In genomic region chr10:75401569-75402485, GRCh38 we compare ENCODE assay signal across 8 cellular contexts. TPM values are rescaled to one million over a fixed set of nuclear protein-coding genes. Genes with fewer than 3 reads are reported as not detected.
DNase-seq lines count a peak whose midpoint lies in the region; ATAC-seq and TF ChIP-seq lines count a peak whose summit lies in the region.

Gene ZNF503 (minus strand): TSS chr10:75401764. CDS start chr10:75401419, 345 bp downstream.

- H3K36me3 Mint-ChIP-seq in MCF 10A (ENCODE audit: insufficient read depth, unreplicated experiment) = peaks cover 15% of the 10 kb centered on the region

- H3K4me1 Mint-ChIP-seq in MCF 10A (ENCODE audit: insufficient read depth, unreplicated experiment) = peaks cover 5% of the 10 kb centered on the region

- no TSS peak for BruUV-seq in MCF 10A (replicated peaks; lab: Mats Ljungman, UMichigan)

- peak within 1 kb of the TSS; percentile 78 for H3K9ac ChIP-seq in KMS-11

- peak within 1 kb of the TSS; percentile 85 for H3K27ac ChIP-seq in KMS-11
- no peak within 1 kb of the TSS for H3K27ac ChIP-seq in iPS DF 6.9 (ENCODE audit: low read length)

- H3K27me3 ChIP-seq in KMS-11 (ENCODE audit: insufficient read depth, low read depth) (no peaks in the 10 kb centered on the region), iPS DF 6.9 (ENCODE audit: control insufficient read depth, insufficient read depth, low read length) (peaks cover 72% of the 10 kb centered on the region)

- peaks cover 21% of the 10 kb centered on the region for H3K79me2 ChIP-seq in KMS-11 (ENCODE audit: insufficient read depth, low read depth)

- WGBS in iPS DF 6.9 (ENCODE audit: insufficient coverage, insufficient read length) = no CpG with 5 or more reads among the region's 88 CpGs

- peak; percentile 62 for ATAC-seq in GM21619 (IDR thresholded peaks at IDR 0.05; ENCODE audit: unreplicated experiment)

- intact Hi-C loops in MCF 10A (cut with micrococcal nuclease) = loop anchor here (1.0 to 10.0 kb wide), 10 partner anchors 67 to 1711 kb away; no protein-coding TSS in a partner anchor

- CTCF ChIA-PET in MCF 10A (lab: Yijun Ruan, JAX) = interaction anchor here (0.6 to 4.8 kb wide), 21 partner anchors 10 to 1062 kb away, joined by 3 to 41 read pairs (median 3); no protein-coding TSS in a partner anchor

- H3K4me1 ChIP-seq in KMS-11 (ENCODE audit: low read depth, poor library complexity, severe bottlenecking) (no peaks in the 10 kb centered on the region), iPS DF 6.9 (ENCODE audit: control insufficient read depth, insufficient read depth, low read length) (peaks cover 2% of the 10 kb centered on the region; the same call in 1 of the 2 replicates)

- H3K9me3 ChIP-seq in iPS DF 6.9 (ENCODE audit: control insufficient read depth, insufficient read depth, low read length) = no peaks in the 10 kb centered on the region

- H4K20me1 ChIP-seq in KMS-11 (ENCODE audit: insufficient read depth) = no peaks in the 10 kb centered on the region

- DNase-seq in EL = peak; percentile 97
- DNase-seq in RKO (ENCODE audit: low spot score) = peak; percentile 98
- DNase-seq in MCF 10A (ENCODE audit: unreplicated experiment) = peak; percentile 97
- DNase-seq in iPS DF 6.9 (ENCODE audit: low read depth, low spot score) = no peak
- peak; percentile 96 for DNase-seq in putamen (ENCODE audit: low spot score)
- DNase-seq in activated effector memory CD4-positive, alpha-beta T cell treated with Interleukin-2 at 50 U/mL for 16 hours = no peak

- no peaks in the 10 kb centered on the region for H3K27me3 Mint-ChIP-seq in MCF 10A (ENCODE audit: insufficient read depth, unreplicated experiment)

- peak within 1 kb of the TSS; percentile 91 for H2AFZ ChIP-seq in KMS-11 (ENCODE audit: low read depth)

- POLR2A ChIA-PET in MCF 10A (lab: Yijun Ruan, JAX) = interaction anchor here (0.5 to 4.4 kb wide), 46 partner anchors 7 to 1707 kb away, joined by 3 to 54 read pairs (median 4); partner anchors contain the start of genes COMTD1, LRMDA and VDAC2

- peak within 1 kb of the TSS; percentile 51 for H3K27ac Mint-ChIP-seq in MCF 10A (ENCODE audit: low read depth, unreplicated experiment)

- H3K4me3 ChIP-seq in KMS-11 (IDR thresholded peaks at IDR 0.05; ENCODE audit: insufficient read depth, low read depth, low read length) (no peak within 1 kb of the TSS), iPS DF 6.9 (ENCODE audit: low read length) (peak within 1 kb of the TSS; percentile 38; the same call in 1 of the 2 replicates)

- H3K9me3 Mint-ChIP-seq in MCF 10A (ENCODE audit: unreplicated experiment) = no peaks in the 10 kb centered on the region

- peak within 1 kb of the TSS; percentile 99 for H3K4me2 ChIP-seq in KMS-11

- H3K36me3 ChIP-seq in KMS-11 (ENCODE audit: insufficient read depth) (no peaks in the 10 kb centered on the region), iPS DF 6.9 (ENCODE audit: control insufficient read depth, insufficient read depth, low read length) (no peaks in the 10 kb centered on the region)

- H3K4me3 Mint-ChIP-seq in MCF 10A (ENCODE audit: unreplicated experiment) = peak within 1 kb of the TSS; percentile 80

- TF ChIP-seq CTCF in KMS-11 (conservative IDR thresholded peaks at IDR 0.05; ENCODE audit: low read depth, low read length) (no peak), MCF 10A (IDR thresholded peaks at IDR 0.05; ENCODE audit: unreplicated experiment) (no peak)

RNA-seq across cellular contexts. Expression of gene ZNF503, which starts in this region (rescaled TPM):
- 7.3 and 8.1 TPM in 2 replicates for total RNA-seq in MCF 10A (2022)

Comparison
In these comparisons a context has a peak if more than half of its experiments do, and no peak if none do; other contexts are left out.
1. DNase-seq: peak in EL (single experiment), RKO (single experiment), MCF 10A (single experiment) and putamen (single experiment); none in iPS DF 6.9 (single experiment) and activated effector memory CD4-positive, alpha-beta T cell treated with Interleukin-2 at 50 U/mL for 16 hours (single experiment).